ENCODE assay signal across 8 cellular contexts in the genomic region with DNA sequence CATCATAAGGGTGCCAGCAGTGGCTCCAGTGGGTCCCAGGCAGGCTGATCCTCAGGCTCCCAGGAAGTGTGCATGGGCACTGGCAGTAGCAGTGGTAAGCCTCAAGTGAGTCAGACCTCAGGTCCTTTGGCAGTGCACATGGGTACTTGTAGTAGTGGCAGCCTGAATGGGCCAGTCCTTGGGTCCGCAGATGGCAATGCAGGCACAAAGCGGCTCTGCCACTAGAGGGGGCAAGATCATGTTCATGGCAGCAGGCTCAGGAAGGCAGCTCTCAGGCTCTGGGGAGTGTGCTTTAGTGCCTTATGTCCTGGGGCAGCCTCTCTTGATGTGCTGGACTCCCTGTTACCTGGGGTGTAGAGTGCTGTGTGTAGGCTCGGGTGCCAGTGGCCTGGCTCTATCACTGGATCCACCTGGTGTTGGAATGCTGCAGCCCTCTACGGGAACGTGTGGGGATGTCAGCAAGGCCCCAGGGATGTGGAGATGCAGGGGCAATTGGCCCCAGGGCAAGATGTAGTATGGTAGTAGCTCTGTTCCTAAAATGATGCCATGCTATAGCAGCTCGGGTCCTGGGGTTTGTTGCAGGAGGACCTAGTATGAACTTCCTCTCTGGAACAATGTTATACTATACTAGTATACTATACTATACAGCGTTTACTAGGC. TPM values are rescaled to one million over a fixed set of nuclear protein-coding genes. Genes with fewer than 3 reads are reported as not detected.
DNase-seq lines count a peak whose midpoint lies in the region; ATAC-seq, FAIRE-seq and TF ChIP-seq lines count a peak whose summit lies in the region.

No MANE protein-coding gene starts in this region.

- ATAC-seq in HG02852 (IDR thresholded peaks at IDR 0.05; ENCODE audit: unreplicated experiment) (no peak), HG03460 (IDR thresholded peaks at IDR 0.05; ENCODE audit: unreplicated experiment) (no peak)

- DNase-seq in GM12865 (ENCODE audit: low read depth): peak; percentile 80
- DNase-seq in MM.1S: peak; percentile 41
- peak; percentile 40 for DNase-seq in T follicular helper cell (ENCODE audit: low read depth)
- peak; percentile 25 for DNase-seq in astrocyte (ENCODE audit: low read depth)
- DNase-seq in iPS-NIHi7 (ENCODE audit: extremely low spot score): peak; percentile 90
- peak; percentile 32 to 51 for DNase-seq in stimulated activated CD4-positive, alpha-beta T cell treated with anti-CD3 and anti-CD28 coated beads, Interleukin-4, amount 100 ng/mL, for 4 hours

- TF ChIP-seq CTCF in GM12865 (IDR thresholded peaks at IDR 0.05; ENCODE audit: insufficient read depth, low read depth, low read length, missing control alignments): peak; percentile 94
- TF ChIP-seq CTCF in MM.1S (IDR thresholded peaks at IDR 0.05; ENCODE audit: low read length): peak; percentile 73
- TF ChIP-seq CTCF in astrocyte (IDR thresholded peaks at IDR 0.05; ENCODE audit: insufficient read depth, low read depth, low read length): peak; percentile 59

- no peaks in the 10 kb centered on the region for H3F3A ChIP-seq in MM.1S (ENCODE audit: insufficient read depth, low read length)

- H3K9me2 ChIP-seq in MM.1S (replicated peaks; ENCODE audit: insufficient read depth, low read length): no peaks in the 10 kb centered on the region

- no peak overlapping the region for H3K27ac ChIP-seq in MM.1S (ENCODE audit: low read length)
- H3K27ac ChIP-seq in astrocyte (ENCODE audit: low read depth, low read length): no peak overlapping the region

- H2AFZ ChIP-seq in MM.1S (ENCODE audit: low read length) (no peak overlapping the region), astrocyte (ENCODE audit: low read depth, low read length) (no peak overlapping the region)

- H4K20me1 ChIP-seq in MM.1S (ENCODE audit: insufficient read depth, low read length) (no peaks in the 10 kb centered on the region), astrocyte (ENCODE audit: insufficient read depth, low read length) (no peaks in the 10 kb centered on the region)

- no peaks in the 10 kb centered on the region for H3K9me3 Mint-ChIP-seq in astrocyte (ENCODE audit: unreplicated experiment)

- H3K4me3 Mint-ChIP-seq in astrocyte (ENCODE audit: unreplicated experiment): no peak overlapping the region

- no peaks in the 10 kb centered on the region for H3K4me1 Mint-ChIP-seq in astrocyte (ENCODE audit: low read depth, unreplicated experiment)

- H3K27me3 ChIP-seq in MM.1S (replicated peaks; ENCODE audit: insufficient read depth, low read length): no peaks in the 10 kb centered on the region
- no peaks in the 10 kb centered on the region for H3K27me3 ChIP-seq in astrocyte (ENCODE audit: insufficient read depth, low read length)

- no peaks in the 10 kb centered on the region for H3K27me3 Mint-ChIP-seq in astrocyte (ENCODE audit: low read depth, unreplicated experiment)

- no peak overlapping the region for H3K4me3 ChIP-seq in GM12865 (ENCODE audit: low read depth, low read length)
- no peak overlapping the region for H3K4me3 ChIP-seq in MM.1S (ENCODE audit: low read length)
- no peak overlapping the region for H3K4me3 ChIP-seq in astrocyte (ENCODE audit: insufficient read depth, low read depth, low read length)

- no peaks in the 10 kb centered on the region for H3K36me3 Mint-ChIP-seq in astrocyte (ENCODE audit: low read depth, unreplicated experiment)

- H3K36me3 ChIP-seq in MM.1S (replicated peaks; ENCODE audit: insufficient read depth, low read length) (no peaks in the 10 kb centered on the region), astrocyte (ENCODE audit: insufficient read depth, low read length) (no peaks in the 10 kb centered on the region)

- FAIRE-seq in astrocyte (lab: Jason Lieb, UNC): peak; percentile 20

- H3K4me2 ChIP-seq in MM.1S (ENCODE audit: low read depth, low read length) (no peak overlapping the region), astrocyte (ENCODE audit: low read length) (no peak overlapping the region)

- no peaks in the 10 kb centered on the region for H3K4me1 ChIP-seq in MM.1S (ENCODE audit: low read length)
- H3K4me1 ChIP-seq in astrocyte (ENCODE audit: insufficient read depth, low read length): no peaks in the 10 kb centered on the region

- no peak overlapping the region for H3K9ac ChIP-seq in MM.1S (ENCODE audit: low read length)
- no peak overlapping the region for H3K9ac ChIP-seq in astrocyte (ENCODE audit: low read length)

- H3K9me3 ChIP-seq in MM.1S (replicated peaks; ENCODE audit: insufficient read depth, low read length) (no peaks in the 10 kb centered on the region), astrocyte (ENCODE audit: insufficient read depth, low read depth, low read length) (no peaks in the 10 kb centered on the region)

- no peak overlapping the region for H3K27ac Mint-ChIP-seq in astrocyte (ENCODE audit: unreplicated experiment)

- H3K79me2 ChIP-seq in MM.1S (ENCODE audit: low read length) (no peaks in the 10 kb centered on the region), astrocyte (ENCODE audit: insufficient read depth, low read length) (no peaks in the 10 kb centered on the region)

RNA-seq across cellular contexts. Expression of a gene that starts 11.0 kb away (rescaled TPM):
- 5.3 and 7.4 TPM in 2 replicates for total RNA-seq in astrocyte

RNA-seq across cellular contexts. Expression of a gene that starts 31.4 kb away (rescaled TPM):
- total RNA-seq in astrocyte: 11.4 and 12.9 TPM in 2 replicates

RNA-seq across cellular contexts. Expression of a gene that starts 31.5 kb away (rescaled TPM):
- total RNA-seq in astrocyte: 0.99 and 1.8 TPM in 2 replicates

RNA-seq across cellular contexts. Expression of a gene that starts 33.2 kb away (rescaled TPM):
- total RNA-seq in astrocyte: 26.4 and 28.6 TPM in 2 replicates

Comparison
In these comparisons a context has a peak if more than half of its experiments do, and no peak if none do; other contexts are left out.
1. DNase-seq: peak in every context shown above with its lines; median percentile 90 in iPS-NIHi7; 80 in GM12865; 42 in stimulated activated CD4-positive, alpha-beta T cell treated with anti-CD3 and anti-CD28 coated beads, Interleukin-4, amount 100 ng/mL, for 4 hours; 41 in MM.1S; 40 in T follicular helper cell; 25 in astrocyte.